1 cellular context compared by ENCODE assay signal in genomic region chr6:37177083-37177949, GRCh38.
TF ChIP-seq lines count a peak whose summit lies in the region.

No MANE protein-coding gene starts in this region.

TF ChIP-seq in GM23338, 12 proteins besides CTCF, POLR2A, EP300 and RAD21:
- TF ChIP-seq ZNF462 (CRISPR knock-in tag; IDR thresholded peaks at IDR 0.05) (no peak), ETS1 (IDR thresholded peaks at IDR 0.05) (no peak), STAT1 (IDR thresholded peaks at IDR 0.05; ENCODE audit: unreplicated experiment) (no peak), ZNF331 (CRISPR knock-in tag; IDR thresholded peaks at IDR 0.05; ENCODE audit: low read depth) (no peak), EZH2 (IDR thresholded peaks at IDR 0.05; ENCODE audit: low read depth, unreplicated experiment) (no peak), ZNF114 (CRISPR knock-in tag; IDR thresholded peaks at IDR 0.05) (no peak), EZH2phosphoT487 (IDR thresholded peaks at IDR 0.05; ENCODE audit: unreplicated experiment) (no peak), CREB1 (CRISPR knock-in tag; IDR thresholded peaks at IDR 0.05; ENCODE audit: low read depth) (no peak), JUNB (IDR thresholded peaks at IDR 0.05; ENCODE audit: unreplicated experiment) (no peak), POLR2AphosphoS5 (IDR thresholded peaks at IDR 0.05; ENCODE audit: low read depth) (no peak), NANOG (IDR thresholded peaks at IDR 0.05; ENCODE audit: borderline replicate concordance) (no peak)
